19 cellular contexts compared by ENCODE assay signal in genomic region chr11:116544721-116545120, GRCh38.
"Had no signal": no experiment of that assay in that cellular context is flagged by ENCODE, and none has a peak within 500 bp of the region (broad histone marks: within the 10 kb centered on the region; RNA-seq: fewer than 3 reads in every experiment).

No MANE protein-coding gene starts in this region.

- H3K4me1 ChIP-seq: colonic mucosa, esophagus squamous epithelium, neural progenitor cell, psoas muscle, transverse colon, vagina had no signal

- H3K36me3 ChIP-seq: colonic mucosa, esophagus squamous epithelium, neural progenitor cell, transverse colon, vagina had no signal

- ATAC-seq: left lobe of liver; naive thymus-derived CD4-positive, alpha-beta T cell; psoas muscle; right cardiac atrium; stimulated activated naive B cell treated with anti-CD40 and anti-IgM and Interleukin-4, amounts not matched to agents 10 μg/mL and 1 μg/mL and 100 μg/mL, for 72 hours had no signal

- H3K9me3 ChIP-seq: colonic mucosa, esophagus squamous epithelium, psoas muscle, transverse colon, vagina had no signal

- H3K27me3 ChIP-seq: colonic mucosa, neural progenitor cell, transverse colon, vagina had no signal

- H3K4me3 ChIP-seq: colonic mucosa, esophagus squamous epithelium, neural progenitor cell, psoas muscle, transverse colon, vagina had no signal

- H2AFZ ChIP-seq: neural progenitor cell had no signal

- DNase-seq: colonic mucosa; dermis blood vessel endothelial cell; effector memory CD4-positive, alpha-beta T cell; erythroblast; esophagus squamous epithelium; foreskin melanocyte; mesenchymal stem cell; midbrain; naive thymus-derived CD4-positive, alpha-beta T cell; psoas muscle; right cardiac atrium; small intestine; stimulated activated CD4-positive, alpha-beta T cell treated with anti-CD3 and anti-CD28 coated beads, Interleukin-15, amount 100 ng/mL, for 24 hours; stimulated activated CD4-positive, alpha-beta T cell treated with anti-CD3 and anti-CD28 coated beads, Interleukin-2, amount 100 ng/mL, for 48 hours; stimulated activated naive B cell treated with anti-CD40 and anti-IgM and Interleukin-4, amounts not matched to agents 10 μg/mL and 1 μg/mL and 100 μg/mL, for 72 hours; transverse colon had no signal

- H3K27ac ChIP-seq: colonic mucosa, esophagus squamous epithelium, neural progenitor cell, psoas muscle, transverse colon, vagina had no signal

- H3K4me2 ChIP-seq: neural progenitor cell had no signal
